4 cellular contexts compared by ENCODE assay signal in the genomic region with DNA sequence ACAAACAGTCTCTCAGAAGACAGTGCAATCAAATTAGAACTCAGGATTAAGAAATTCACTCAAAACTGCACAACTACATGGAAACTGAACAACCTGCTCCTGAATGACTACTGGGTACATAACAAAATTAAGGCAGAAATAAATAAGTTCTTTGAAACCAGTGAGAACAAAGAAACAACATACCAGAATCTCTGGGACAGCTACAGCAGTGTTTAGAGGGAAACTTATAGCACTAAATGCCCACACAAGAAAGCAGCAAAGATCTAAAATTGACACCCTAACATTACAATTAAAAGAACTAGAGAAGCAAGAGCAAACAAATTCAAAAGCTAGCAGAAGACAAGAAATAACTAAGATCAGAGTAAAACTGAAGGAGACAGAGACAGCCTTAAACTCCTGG. TPM values are rescaled to one million over a fixed set of nuclear protein-coding genes. Genes with fewer than 3 reads are reported as not detected.
"Had no signal": no experiment of that assay in that cellular context is flagged by ENCODE, and none has a peak within 500 bp of the region (broad histone marks: within the 10 kb centered on the region; RNA-seq: fewer than 3 reads in every experiment).

No MANE protein-coding gene starts in this region.

RNA-seq across cellular contexts. Expression of a gene that starts 12.7 kb away (rescaled TPM):
- total RNA-seq: PC-3, RPMI7951, SJCRH30, SJSA1 had no signal
